In genomic region chr20:5933802-5934436, GRCh38 we compare ENCODE assay signal across 8 cellular contexts. TPM values are rescaled to one million over a fixed set of nuclear protein-coding genes. Genes with fewer than 3 reads are reported as not detected.
DNase-seq lines count a peak whose midpoint lies in the region; ATAC-seq and TF ChIP-seq lines count a peak whose summit lies in the region.

No MANE protein-coding gene starts in this region.

- H3K4me2 ChIP-seq in GM23248 (ENCODE audit: unreplicated experiment): no peak overlapping the region

- H3K79me2 ChIP-seq in GM23248 (ENCODE audit: insufficient read depth): no peaks in the 10 kb centered on the region

- H3K4me3 ChIP-seq in H7 (ENCODE audit: insufficient read depth, low read depth, low read length) (no peak overlapping the region), GM23248 (no peak overlapping the region)

- 73 to 74% methylated on average over 7 of the region's 7 CpGs for WGBS in GM23248 (ENCODE audit: low coverage in 1 of 2, low lambda C conversion rate in 2 of 2, missing lambda C conversion rate in 2 of 2), 2 experiments

- H3K9me2 ChIP-seq in GM23248 (ENCODE audit: insufficient read depth): no peaks in the 10 kb centered on the region

- H3K9me3 ChIP-seq in GM23248 (ENCODE audit: low read depth): no peaks in the 10 kb centered on the region

- DNase-seq in GDM1 (lab: John Stamatoyannopoulos, UW) (peak; percentile 37), H7 (peak; percentile 42), NOMO-1 treated with DMSO at 0.1 percent for 48 hours (lab: John Stamatoyannopoulos, UW; ENCODE audit: unreplicated experiment) (peak; percentile 47), foreskin keratinocyte (peak in 1 of 2 donors; percentile 20), GM23248 (no peak), NCI-H187 treated with DMSO at 0.1 percent for 48 hours (lab: John Stamatoyannopoulos, UW) (no peak), 8988T (no peak)

- in situ Hi-C loops in GM23248 (cut with MboI): no loop called here

- peak; percentile 61 for TF ChIP-seq CTCF in foreskin keratinocyte (conservative IDR thresholded peaks at IDR 0.05)

- H2AFZ ChIP-seq in GM23248: no peak overlapping the region

- H3K4me1 ChIP-seq in foreskin keratinocyte: no peaks in the 10 kb centered on the region
- H3K4me1 ChIP-seq in GM23248 (ENCODE audit: insufficient read depth): no peaks in the 10 kb centered on the region

- H3K27me3 ChIP-seq in H7 (ENCODE audit: control insufficient read depth, insufficient read depth, low read length): no peaks in the 10 kb centered on the region
- no peaks in the 10 kb centered on the region for H3K27me3 ChIP-seq in foreskin keratinocyte
- H3K27me3 ChIP-seq in GM23248 (replicated peaks; ENCODE audit: insufficient read depth): peaks cover 4% of the 10 kb centered on the region; the same call in 1 of the 2 replicates

- H3K27ac ChIP-seq in foreskin keratinocyte: no peak overlapping the region
- no peak overlapping the region for H3K27ac ChIP-seq in GM23248

- peaks cover 4% of the 10 kb centered on the region; the same call in 1 of the 2 replicates for H3F3A ChIP-seq in GM23248 (ENCODE audit: insufficient read depth)

- ATAC-seq in foreskin keratinocyte: no peak
- ATAC-seq in GM19463 (IDR thresholded peaks at IDR 0.05; ENCODE audit: unreplicated experiment): no peak

- H3K9ac ChIP-seq in GM23248: no peak overlapping the region

- no peaks in the 10 kb centered on the region for H4K20me1 ChIP-seq in GM23248 (ENCODE audit: insufficient read depth)

- H3K36me3 ChIP-seq in H7 (replicated peaks; ENCODE audit: control insufficient read depth, insufficient read depth, low read length) (no peaks in the 10 kb centered on the region), GM23248 (ENCODE audit: low read depth) (0 out of 2 replicates have a peak, but pooled peaks cover 5% of the 10 kb centered on the region)

RNA-seq across cellular contexts. Expression of gene TRMT6, which starts 16.4 kb away (rescaled TPM):
- 9.8 and 10.3 TPM in 2 replicates for total RNA-seq in H7 (2014; rRNA removed; shearing (Covaris generic))
- 22.0 and 27.0 TPM in 2 replicates for total RNA-seq in foreskin keratinocyte
- polyA plus RNA-seq in foreskin keratinocyte: 15.0 and 19.1 TPM in 2 replicates
- 8.2 and 9.7 TPM in 2 replicates for total RNA-seq in GM23248 (2014; rRNA removed; shearing (Covaris generic))
- 10.3 and 10.7 TPM in 2 replicates for polyA plus RNA-seq in GM23248 (2016; fragmentation: Nextera tagmentation; extraction: Ambion mirVana)

RNA-seq across cellular contexts. Expression of gene MCM8, which starts 16.5 kb away (rescaled TPM):
- 26.8 and 32.5 TPM in 2 replicates for total RNA-seq in H7 (2014; rRNA removed; shearing (Covaris generic))
- total RNA-seq in foreskin keratinocyte: 18.1 and 18.4 TPM in 2 replicates
- 4.6 and 5.7 TPM in 2 replicates for polyA plus RNA-seq in foreskin keratinocyte
- 6.4 and 7.7 TPM in 2 replicates for total RNA-seq in GM23248 (2014; rRNA removed; shearing (Covaris generic))
- 1.0 and 1.5 TPM in 2 replicates for polyA plus RNA-seq in GM23248 (2016; fragmentation: Nextera tagmentation; extraction: Ambion mirVana)

RNA-seq across cellular contexts. Expression of gene CHGB, which starts 22.6 kb away (rescaled TPM):
- total RNA-seq in H7 (2014; rRNA removed; shearing (Covaris generic)): 0.80 and 1.1 TPM in 2 replicates
- total RNA-seq in foreskin keratinocyte: 0.07 and 0.21 TPM in 2 replicates
- polyA plus RNA-seq in foreskin keratinocyte (0.13 and 0.22 TPM in 2 replicates), GM23248 (2016; fragmentation: Nextera tagmentation; extraction: Ambion mirVana) (0.30 and 0.32 TPM in 2 replicates)
- total RNA-seq in GM23248 (2014; rRNA removed; shearing (Covaris generic)): 0.22 TPM in 1 of 2 replicates, not detected in the other

Comparison
In these comparisons a context has a peak if more than half of its experiments do, and no peak if none do; other contexts are left out.
1. DNase-seq: peak in GDM1 (single experiment), H7 (single experiment) and NOMO-1 treated with DMSO at 0.1 percent for 48 hours (single experiment); none in GM23248 (single experiment), NCI-H187 treated with DMSO at 0.1 percent for 48 hours (single experiment) and 8988T (single experiment).